ENCODE assay signal across 1 cellular context in the genomic region with DNA sequence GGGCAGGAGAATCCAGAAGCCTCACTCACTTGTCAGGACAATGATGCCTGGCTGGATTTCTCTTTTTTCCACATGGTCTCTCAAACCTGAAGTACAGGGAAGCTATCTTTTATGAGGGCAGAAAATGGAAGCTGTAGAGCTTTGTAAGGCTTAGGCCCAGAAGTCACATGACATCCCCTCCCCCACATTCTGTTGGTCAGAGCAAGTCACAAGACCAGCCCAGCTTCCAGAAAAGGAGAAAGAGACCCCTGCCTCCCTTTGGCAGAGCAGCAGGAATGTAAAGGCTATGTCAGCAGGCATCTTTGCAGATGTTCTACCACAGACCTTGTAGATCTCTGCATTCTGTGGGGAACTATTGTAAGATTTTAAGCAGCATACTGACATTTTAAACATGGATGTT.
A peak's percentile ranks its signal among the peaks of the same experiment; 100 is the strongest.
TF ChIP-seq lines count a peak whose summit lies in the region.

No MANE protein-coding gene starts in this region.

TF ChIP-seq in WTC11, 78 proteins besides CTCF, POLR2A, EP300 and RAD21 (continued from another document):
- TF ChIP-seq, protein P1, sequence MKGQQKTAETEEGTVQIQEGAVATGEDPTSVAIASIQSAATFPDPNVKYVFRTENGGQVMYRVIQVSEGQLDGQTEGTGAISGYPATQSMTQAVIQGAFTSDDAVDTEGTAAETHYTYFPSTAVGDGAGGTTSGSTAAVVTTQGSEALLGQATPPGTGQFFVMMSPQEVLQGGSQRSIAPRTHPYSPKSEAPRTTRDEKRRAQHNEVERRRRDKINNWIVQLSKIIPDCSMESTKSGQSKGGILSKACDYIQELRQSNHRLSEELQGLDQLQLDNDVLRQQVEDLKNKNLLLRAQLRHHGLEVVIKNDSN (CRISPR knock-in tag; IDR thresholded peaks at IDR 0.05) = 0 out of 2 replicates have a peak, but pooled peaks have one; percentile 28
- TF ChIP-seq, protein P2, sequence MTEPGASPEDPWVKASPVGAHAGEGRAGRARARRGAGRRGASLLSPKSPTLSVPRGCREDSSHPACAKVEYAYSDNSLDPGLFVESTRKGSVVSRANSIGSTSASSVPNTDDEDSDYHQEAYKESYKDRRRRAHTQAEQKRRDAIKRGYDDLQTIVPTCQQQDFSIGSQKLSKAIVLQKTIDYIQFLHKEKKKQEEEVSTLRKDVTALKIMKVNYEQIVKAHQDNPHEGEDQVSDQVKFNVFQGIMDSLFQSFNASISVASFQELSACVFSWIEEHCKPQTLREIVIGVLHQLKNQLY (CRISPR knock-in tag; IDR thresholded peaks at IDR 0.05) = no peak
- TF ChIP-seq CBFB (CRISPR knock-in tag; IDR thresholded peaks at IDR 0.05; ENCODE audit: low read depth) = no peak
